In the genomic region with DNA sequence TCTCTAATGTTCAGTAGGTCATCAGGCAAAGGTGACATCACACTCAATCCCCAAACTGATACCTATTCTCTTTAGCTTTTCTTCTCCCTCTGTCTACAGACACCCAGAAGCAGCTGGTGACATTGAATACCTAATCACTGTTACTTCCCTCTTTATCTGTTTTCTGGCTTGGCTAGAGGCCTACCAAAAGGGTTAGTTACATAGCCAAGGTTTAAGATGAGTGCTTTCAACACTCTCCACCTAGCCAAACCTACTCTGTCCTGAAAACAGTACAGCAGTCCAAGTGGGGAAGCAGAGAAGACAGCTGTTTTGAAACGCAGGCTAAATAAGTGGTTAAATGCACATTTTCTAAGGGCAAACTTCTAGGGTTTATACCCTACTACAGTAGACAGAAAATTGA, we compare ENCODE assay signal across 16 cellular contexts.
"Had no signal": no experiment of that assay in that cellular context is flagged by ENCODE, and none has a peak within 500 bp of the region (broad histone marks: within the 10 kb centered on the region; RNA-seq: fewer than 3 reads in every experiment).

No MANE protein-coding gene starts in this region.

- ATAC-seq: gastroesophageal sphincter; left colon; naive thymus-derived CD4-positive, alpha-beta T cell had no signal

- DNase-seq: colonic mucosa; dermis blood vessel endothelial cell; esophagus squamous epithelium; foreskin fibroblast; glutamatergic neuron; kidney; left colon; mammary epithelial cell; naive thymus-derived CD4-positive, alpha-beta T cell; nephron progenitor cell; posterior cingulate gyrus; small intestine; stimulated activated CD4-positive, alpha-beta T cell treated with anti-CD3 and anti-CD28 coated beads, Interleukin-12 subunit alpha, Interleukin-12 subunit beta, amount 100 ng/mL, for 4 hours; stimulated activated naive CD4-positive, alpha-beta T cell; trophoblast cell had no signal
